8 cellular contexts compared by ENCODE assay signal in the genomic region with DNA sequence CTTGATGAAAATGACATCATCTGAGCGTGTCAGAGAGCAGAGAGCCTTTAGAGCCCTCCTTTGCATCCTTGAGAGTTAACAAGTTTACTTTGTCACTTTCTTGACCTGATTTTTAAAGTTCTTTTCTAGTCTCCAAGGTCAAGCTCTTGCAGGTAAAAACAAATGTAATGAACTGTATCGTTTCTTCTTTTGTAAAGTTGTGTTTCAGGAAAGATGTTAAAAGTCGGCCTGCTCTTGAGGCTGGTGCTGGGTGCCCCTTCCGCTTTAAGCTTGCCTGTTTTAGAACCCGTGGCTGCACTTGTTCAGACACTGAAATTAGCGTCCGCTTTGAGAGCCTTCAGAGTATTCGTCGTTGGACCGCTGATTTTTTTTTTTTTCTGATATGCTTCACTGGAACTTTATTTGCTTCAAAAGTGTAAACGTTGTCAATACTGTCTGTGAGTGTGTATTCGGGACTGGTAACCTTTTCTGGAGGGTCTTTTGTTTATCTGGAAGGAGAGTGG. TPM values are rescaled to one million over a fixed set of nuclear protein-coding genes. Genes with fewer than 3 reads are reported as not detected.
DNase-seq lines count a peak whose midpoint lies in the region; ATAC-seq, FAIRE-seq and TF ChIP-seq lines count a peak whose summit lies in the region.

No MANE protein-coding gene starts in this region.

- FAIRE-seq in astrocyte (lab: Jason Lieb, UNC) = no peak
- peak; percentile 77 for FAIRE-seq in keratinocyte (lab: Jason Lieb, UNC)

- DNase-seq in GM03348 (ENCODE audit: low spot score) = peak; percentile 29
- DNase-seq in Karpas-422 = peak; percentile 91
- no peak for DNase-seq in astrocyte (ENCODE audit: low read depth)
- DNase-seq in keratinocyte (ENCODE audit: low read depth, low spot score) = no peak
- DNase-seq in stimulated activated naive B cell treated with anti-CD40 and anti-IgM and Interleukin-4, amounts not matched to agents 10 μg/mL and 1 μg/mL and 100 μg/mL, for 72 hours = no peak

- peaks cover 64% of the 10 kb centered on the region for H3K4me1 ChIP-seq in Karpas-422 (ENCODE audit: low read length)
- H3K4me1 ChIP-seq in astrocyte (ENCODE audit: insufficient read depth, low read length) = peaks cover 10% of the 10 kb centered on the region
- peaks cover 17% of the 10 kb centered on the region for H3K4me1 ChIP-seq in keratinocyte (ENCODE audit: control insufficient read depth, extremely low read depth, insufficient read depth, low read length)

- no peaks in the 10 kb centered on the region for H3K9me2 ChIP-seq in Karpas-422 (replicated peaks; ENCODE audit: insufficient read depth, low read length)

- peak overlapping the region; percentile 72 for H3K27ac Mint-ChIP-seq in astrocyte (ENCODE audit: unreplicated experiment)
- peak overlapping the region; percentile 96 for H3K27ac Mint-ChIP-seq in stimulated activated naive B cell treated with anti-CD40 and anti-IgM and Interleukin-4, amounts not matched to agents 10 μg/mL and 1 μg/mL and 100 μg/mL, for 72 hours

- H3K27me3 ChIP-seq in Karpas-422 (ENCODE audit: low read length) = no peaks in the 10 kb centered on the region
- H3K27me3 ChIP-seq in astrocyte (ENCODE audit: insufficient read depth, low read length) = no peaks in the 10 kb centered on the region
- no peaks in the 10 kb centered on the region for H3K27me3 ChIP-seq in keratinocyte (ENCODE audit: control insufficient read depth, extremely low read depth, insufficient read depth, low read length)

- H2AFZ ChIP-seq in Karpas-422 (ENCODE audit: low read length) (no peak overlapping the region), astrocyte (ENCODE audit: low read depth, low read length) (peak overlapping the region; percentile 60), keratinocyte (ENCODE audit: control insufficient read depth, low read length) (peak overlapping the region; percentile 20)

- peak overlapping the region; percentile 85 for H3K27ac ChIP-seq in Karpas-422 (ENCODE audit: low read length)
- peak overlapping the region; percentile 55 for H3K27ac ChIP-seq in astrocyte (ENCODE audit: low read depth, low read length)
- peak overlapping the region; percentile 58 for H3K27ac ChIP-seq in keratinocyte (ENCODE audit: control insufficient read depth, insufficient read depth, low read length)

- peak overlapping the region; percentile 96 for H3K4me3 Mint-ChIP-seq in astrocyte (ENCODE audit: unreplicated experiment)
- peak overlapping the region; percentile 92 to 95 for H3K4me3 Mint-ChIP-seq in stimulated activated naive B cell treated with anti-CD40 and anti-IgM and Interleukin-4, amounts not matched to agents 10 μg/mL and 1 μg/mL and 100 μg/mL, for 72 hours

- H3K9ac ChIP-seq in Karpas-422 (ENCODE audit: low read length) (peak overlapping the region; percentile 76), astrocyte (ENCODE audit: low read length) (peak overlapping the region; percentile 89), keratinocyte (ENCODE audit: control insufficient read depth, extremely low read depth, insufficient read depth, low read length) (peak overlapping the region; percentile 84)

- peak overlapping the region; percentile 71 for H3K4me3 ChIP-seq in Karpas-422 (ENCODE audit: low read length)
- H3K4me3 ChIP-seq in astrocyte (ENCODE audit: insufficient read depth, low read depth, low read length) = peak overlapping the region; percentile 82
- H3K4me3 ChIP-seq in keratinocyte (ENCODE audit: control insufficient read depth in 2 of 3, extremely low read depth in 1 of 3, insufficient read depth in 2 of 3, low read depth in 1 of 3, low read length in 3 of 3) = peak overlapping the region; percentile 92 to 97 (median 93)

- peak in 1 of 2 donors; percentile 13 for ATAC-seq in stimulated activated naive B cell treated with anti-CD40 and anti-IgM and Interleukin-4, amounts not matched to agents 10 μg/mL and 1 μg/mL and 100 μg/mL, for 72 hours (replicated peaks)
- ATAC-seq in GM21367 (IDR thresholded peaks at IDR 0.05; ENCODE audit: unreplicated experiment) (no peak), HG02610 (IDR thresholded peaks at IDR 0.05; ENCODE audit: unreplicated experiment) (no peak), GM18909 (IDR thresholded peaks at IDR 0.05; ENCODE audit: poor library complexity, unreplicated experiment) (no peak)

- TF ChIP-seq CTCF in astrocyte (IDR thresholded peaks at IDR 0.05; ENCODE audit: insufficient read depth, low read depth, low read length) = no peak
- no peak for TF ChIP-seq CTCF in keratinocyte (optimal IDR thresholded peaks at IDR 0.05 in 1 of 3, IDR thresholded peaks at IDR 0.05 in 1 of 3, conservative IDR thresholded peaks at IDR 0.05 in 1 of 3; ENCODE audit: extremely low read depth in 1 of 3, insufficient read depth in 2 of 3, low read length in 3 of 3)

- H3K4me1 Mint-ChIP-seq in astrocyte (ENCODE audit: low read depth, unreplicated experiment) = peaks cover 20% of the 10 kb centered on the region
- H3K4me1 Mint-ChIP-seq in stimulated activated naive B cell treated with anti-CD40 and anti-IgM and Interleukin-4, amounts not matched to agents 10 μg/mL and 1 μg/mL and 100 μg/mL, for 72 hours = peaks cover 35 to 81% of the 10 kb centered on the region in 2 donors

- no peaks in the 10 kb centered on the region for H3K9me3 Mint-ChIP-seq in astrocyte (ENCODE audit: unreplicated experiment)
- H3K9me3 Mint-ChIP-seq in stimulated activated naive B cell treated with anti-CD40 and anti-IgM and Interleukin-4, amounts not matched to agents 10 μg/mL and 1 μg/mL and 100 μg/mL, for 72 hours = no peaks in the 10 kb centered on the region

- peaks cover 2% of the 10 kb centered on the region for H3K36me3 Mint-ChIP-seq in astrocyte (ENCODE audit: low read depth, unreplicated experiment)
- H3K36me3 Mint-ChIP-seq in stimulated activated naive B cell treated with anti-CD40 and anti-IgM and Interleukin-4, amounts not matched to agents 10 μg/mL and 1 μg/mL and 100 μg/mL, for 72 hours = peaks cover 18 to 34% of the 10 kb centered on the region in 2 donors

- no peaks in the 10 kb centered on the region for H3K9me1 ChIP-seq in keratinocyte (ENCODE audit: control insufficient read depth, extremely low read depth, insufficient read depth, low read length)

- H4K20me1 ChIP-seq in Karpas-422 (ENCODE audit: insufficient read depth, low read depth, low read length) (peaks cover 40% of the 10 kb centered on the region), astrocyte (ENCODE audit: insufficient read depth, low read length) (peaks cover 28% of the 10 kb centered on the region), keratinocyte (ENCODE audit: control insufficient read depth, extremely low read depth, insufficient read depth, low read length) (no peaks in the 10 kb centered on the region)

- H3K4me2 ChIP-seq in Karpas-422 (ENCODE audit: low read depth, low read length, poor library complexity, severe bottlenecking) (peak overlapping the region; percentile 89), astrocyte (ENCODE audit: low read length) (peak overlapping the region; percentile 98), keratinocyte (ENCODE audit: control insufficient read depth, extremely low read depth, insufficient read depth, low read depth, low read length) (peak overlapping the region; percentile 92)

- H3K27me3 Mint-ChIP-seq in astrocyte (ENCODE audit: low read depth, unreplicated experiment) = no peaks in the 10 kb centered on the region
- H3K27me3 Mint-ChIP-seq in stimulated activated naive B cell treated with anti-CD40 and anti-IgM and Interleukin-4, amounts not matched to agents 10 μg/mL and 1 μg/mL and 100 μg/mL, for 72 hours = no peaks in the 10 kb centered on the region

- H3K79me2 ChIP-seq in Karpas-422 (ENCODE audit: low read length) (peaks cover 57% of the 10 kb centered on the region), astrocyte (ENCODE audit: insufficient read depth, low read length) (peaks cover 55% of the 10 kb centered on the region), keratinocyte (ENCODE audit: control insufficient read depth, insufficient read depth, low read length) (peaks cover 56% of the 10 kb centered on the region)

- H3K9me3 ChIP-seq in Karpas-422 (ENCODE audit: low read length) (no peaks in the 10 kb centered on the region), astrocyte (ENCODE audit: insufficient read depth, low read depth, low read length) (no peaks in the 10 kb centered on the region), keratinocyte (ENCODE audit: control insufficient read depth, low read depth, low read length) (no peaks in the 10 kb centered on the region)

- dilution Hi-C loops in keratinocyte (cut with MboI; ENCODE audit: extremely low pct_ligation_motif_present, low sequenced_read_pairs) = no loop called here

- H3K36me3 ChIP-seq in Karpas-422 (ENCODE audit: insufficient read depth, low read length) = no peaks in the 10 kb centered on the region
- H3K36me3 ChIP-seq in astrocyte (ENCODE audit: insufficient read depth, low read length) = no peaks in the 10 kb centered on the region
- no peaks in the 10 kb centered on the region for H3K36me3 ChIP-seq in keratinocyte (ENCODE audit: control insufficient read depth in 2 of 2, extremely low read depth in 1 of 2, insufficient read depth in 2 of 2, low read length in 2 of 2)

RNA-seq across cellular contexts. Expression of a gene that starts 52.6 kb away (rescaled TPM):
- 8.8 and 24.7 TPM in 2 replicates for total RNA-seq in Karpas-422 (2014; rRNA removed; shearing (Covaris generic); ENCODE audit: low replicate concordance)
- 6.6 and 8.5 TPM in 2 replicates for total RNA-seq in astrocyte
- 3.1 to 6.1 TPM (median 3.6 TPM) in 3 replicates for polyA plus RNA-seq in keratinocyte
- polyA plus RNA-seq in keratinocyte (2011; ENCODE audit: low read depth) = 3.0 TPM
- 2.7 and 3.7 TPM in 2 replicates for polyA plus RNA-seq in keratinocyte (2011; cell fraction: cytosol; rRNA removed)
- 5.0 and 5.1 TPM in 2 replicates for polyA plus RNA-seq in keratinocyte (2011; cell fraction: nucleus; rRNA removed)
- polyA plus RNA-seq in keratinocyte (2012; ENCODE audit: low replicate concordance) = 3.0 and 4.1 TPM in 2 replicates
- polyA minus RNA-seq in keratinocyte = 3.7 to 15.9 TPM (median 7.9 TPM) in 3 replicates
- 3.5 TPM for polyA minus RNA-seq in keratinocyte (2011; cell fraction: cytosol; rRNA and poly(A)+ RNA removed)
- polyA minus RNA-seq in keratinocyte (2011; cell fraction: nucleus; rRNA and poly(A)+ RNA removed) = 13.6 and 34.8 TPM in 2 replicates

Comparison
In these comparisons a context has a peak if more than half of its experiments do, and no peak if none do; other contexts are left out.
1. DNase-seq: peak in GM03348 (single experiment) and Karpas-422 (single experiment); none in astrocyte (single experiment), keratinocyte (single experiment) and stimulated activated naive B cell treated with anti-CD40 and anti-IgM and Interleukin-4, amounts not matched to agents 10 μg/mL and 1 μg/mL and 100 μg/mL, for 72 hours (single experiment).
2. Peak in every context shown above with its lines, with median percentiles within 50 percentile points of each other: H3K27ac ChIP-seq, H3K4me2 ChIP-seq, H3K4me3 ChIP-seq and H3K9ac ChIP-seq.